In the genomic region with DNA sequence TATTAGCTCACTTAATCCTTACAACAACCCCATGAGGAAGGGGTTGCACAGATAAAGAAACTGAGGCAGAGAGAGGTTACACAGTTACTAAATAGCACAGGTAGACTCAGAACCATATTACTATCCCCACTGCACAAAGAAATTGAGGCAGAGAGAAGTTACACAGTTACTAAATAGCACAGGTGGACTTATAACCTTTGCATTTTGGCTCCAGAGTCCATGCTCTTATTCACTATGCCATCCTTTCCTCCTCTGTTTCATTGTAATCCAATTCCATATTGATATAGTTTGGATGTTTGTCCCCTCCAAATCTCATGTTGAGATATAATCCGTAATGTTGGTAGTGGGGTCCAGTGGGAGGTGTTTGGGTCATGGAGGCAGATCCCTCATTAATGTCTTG, we compare ENCODE assay signal across 18 cellular contexts. TPM values are rescaled to one million over a fixed set of nuclear protein-coding genes. Genes with fewer than 3 reads are reported as not detected.
"Had no signal": no experiment of that assay in that cellular context is flagged by ENCODE, and none has a peak within 500 bp of the region (broad histone marks: within the 10 kb centered on the region; RNA-seq: fewer than 3 reads in every experiment).

No MANE protein-coding gene starts in this region.

- ATAC-seq: left lung; stimulated activated naive B cell treated with anti-CD40 and anti-IgM and Interleukin-4, amounts not matched to agents 10 μg/mL and 1 μg/mL and 100 μg/mL, for 72 hours had no signal

- H3K27me3 ChIP-seq: left lung, neural progenitor cell, ovary, tibial artery, vagina had no signal

- H3K4me3 ChIP-seq: neural progenitor cell, ovary, tibial artery, vagina had no signal

- H2AFZ ChIP-seq: neural progenitor cell had no signal

- H3K36me3 ChIP-seq: neural progenitor cell, ovary had no signal

- H3K9ac ChIP-seq: neural progenitor cell had no signal

- H3K9me3 ChIP-seq: left lung, ovary, tibial artery, vagina had no signal

- FAIRE-seq: astrocyte, frontal cortex had no signal

- DNase-seq: activated B cell treated with CpG ODN at 0.5 μM for 24 hours; activated CD4-positive, alpha-beta T cell treated with anti-CD3 and anti-CD28 coated beads for 48 hours; activated CD8-positive, alpha-beta memory T cell treated with anti-CD3 and anti-CD28 coated beads, Interleukin-2, amount 50 U/mL, for 48 hours; activated naive CD4-positive, alpha-beta T cell treated with anti-CD3 and anti-CD28 coated beads for 36 hours; endodermal cell; islet precursor cell; left lung; mesendoderm; ovary; stimulated activated CD4-positive, alpha-beta T cell treated with anti-CD3 and anti-CD28 coated beads, Interleukin-2, amount 100 ng/mL, for 48 hours; stimulated activated naive B cell treated with anti-CD40 and anti-IgM and Interleukin-4, amounts not matched to agents 10 μg/mL and 1 μg/mL and 100 μg/mL, for 72 hours; tibial artery had no signal

- H3K4me3 Mint-ChIP-seq: activated B cell treated with CpG ODN at 0.5 μM for 24 hours; activated naive CD4-positive, alpha-beta T cell treated with anti-CD3 and anti-CD28 coated beads for 36 hours; activated T-helper 1 cell treated with anti-CD3 and anti-CD28 coated beads, Interleukin-12 subunit alpha, Interleukin-12 subunit beta, Interleukin-2, Interleukin-4 antibody, amounts not matched to agents 30 ng/mL and 10 ng/mL and 1 ng/mL, durations not matched to agents 14 hours and 24 hours and 36 hours; endodermal cell; neural progenitor cell; T-helper 1 cell treated with Interleukin-12 subunit alpha and Interleukin-12 subunit beta and Interleukin-4 antibody, amounts not matched to agents 30 μg/mL and 1 μg/mL, for 36 hours had no signal

- H3K27ac Mint-ChIP-seq: activated B cell treated with CpG ODN at 0.5 μM for 24 hours; activated naive CD4-positive, alpha-beta T cell treated with anti-CD3 and anti-CD28 coated beads for 36 hours; endodermal cell; neural progenitor cell; stimulated activated naive B cell treated with anti-CD40 and anti-IgM and Interleukin-4, amounts not matched to agents 10 μg/mL and 1 μg/mL and 100 μg/mL, for 72 hours; T-helper 1 cell treated with Interleukin-12 subunit alpha and Interleukin-12 subunit beta and Interleukin-4 antibody, amounts not matched to agents 30 μg/mL and 1 μg/mL, for 36 hours had no signal

- H3K27me3 Mint-ChIP-seq: activated B cell treated with CpG ODN at 0.5 μM for 24 hours; stimulated activated naive B cell treated with anti-CD40 and anti-IgM and Interleukin-4, amounts not matched to agents 10 μg/mL and 1 μg/mL and 100 μg/mL, for 72 hours had no signal

- H3K9me3 Mint-ChIP-seq: activated B cell treated with CpG ODN at 0.5 μM for 24 hours; activated naive CD4-positive, alpha-beta T cell treated with anti-CD3 and anti-CD28 coated beads for 36 hours; activated T-helper 1 cell treated with anti-CD3 and anti-CD28 coated beads, Interleukin-12 subunit alpha, Interleukin-12 subunit beta, Interleukin-2, Interleukin-4 antibody, amounts not matched to agents 30 ng/mL and 10 ng/mL and 1 ng/mL, durations not matched to agents 14 hours and 24 hours and 36 hours; stimulated activated naive B cell treated with anti-CD40 and anti-IgM and Interleukin-4, amounts not matched to agents 10 μg/mL and 1 μg/mL and 100 μg/mL, for 72 hours; T-helper 1 cell treated with Interleukin-12 subunit alpha and Interleukin-12 subunit beta and Interleukin-4 antibody, amounts not matched to agents 30 μg/mL and 1 μg/mL, for 36 hours had no signal

- H3K27ac ChIP-seq: left lung, ovary, tibial artery, vagina had no signal

RNA-seq across cellular contexts. Expression of gene KIAA0319, which starts 17.2 kb away (rescaled TPM):
- total RNA-seq: activated T-helper 1 cell treated with anti-CD3 and anti-CD28 coated beads, Interleukin-12 subunit alpha, Interleukin-12 subunit beta, Interleukin-2, Interleukin-4 antibody, amounts not matched to agents 30 ng/mL and 10 ng/mL and 1 ng/mL, durations not matched to agents 14 hours and 24 hours and 36 hours had no signal
